Comparison of ENCODE assay signal across 19 cellular contexts in the genomic region with DNA sequence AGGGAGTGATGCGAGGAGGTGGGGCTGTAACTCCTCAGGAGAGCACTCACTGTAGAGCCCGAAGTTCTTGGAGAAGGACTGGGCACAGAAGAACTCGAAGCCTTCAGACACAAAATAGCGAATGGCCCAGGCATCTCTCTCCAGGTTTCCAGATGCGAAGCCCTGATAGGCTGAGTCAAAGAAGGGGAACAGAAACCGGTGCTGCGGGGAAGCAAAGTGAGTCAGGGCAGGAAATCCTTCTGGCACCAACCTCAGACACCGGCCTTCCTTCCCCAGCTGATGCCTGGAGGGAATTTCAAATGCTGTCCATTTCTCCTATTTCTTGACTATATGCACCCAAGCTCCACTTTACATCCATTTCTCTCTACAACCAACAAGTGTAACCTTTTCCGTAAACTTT. TPM values are rescaled to one million over a fixed set of nuclear protein-coding genes. Genes with fewer than 3 reads are reported as not detected.
DNase-seq lines count a peak whose midpoint lies in the region; ATAC-seq, FAIRE-seq and TF ChIP-seq lines count a peak whose summit lies in the region.
"Had no signal": no experiment of that assay in that cellular context is flagged by ENCODE, and none has a peak within 500 bp of the region (broad histone marks: within the 10 kb centered on the region; RNA-seq: fewer than 3 reads in every experiment).

No MANE protein-coding gene starts in this region.

- H3K4me3 ChIP-seq in PC-3 (ENCODE audit: low read length) (no peak overlapping the region), keratinocyte (ENCODE audit: control insufficient read depth in 2 of 3, extremely low read depth in 1 of 3, insufficient read depth in 2 of 3, low read depth in 1 of 3, low read length in 3 of 3) (no peak overlapping the region), left lung (no peak overlapping the region)

- peak; percentile 79 for FAIRE-seq in keratinocyte (lab: Jason Lieb, UNC)
- FAIRE-seq: HTR-8/SVneo had no signal

- DNase-seq in GDM1 (lab: John Stamatoyannopoulos, UW) = peak; percentile 32
- DNase-seq in PC-3 = peak; percentile 50
- no peak for DNase-seq in keratinocyte (ENCODE audit: low read depth, low spot score)
- no peak for DNase-seq in Right ventricle myocardium inferior (ENCODE audit: missing footprints)
- DNase-seq in left lung = no peak
- DNase-seq in putamen (ENCODE audit: low spot score) = no peak
- DNase-seq: activated B cell treated with CpG ODN at 0.5 μM for 24 hours; activated CD8-positive, alpha-beta memory T cell treated with anti-CD3 and anti-CD28 coated beads for 24 hours; COR-L47; effector memory CD4-positive, alpha-beta T cell; NCI-H2029; NCI-H524; stimulated activated CD4-positive, alpha-beta T cell treated with anti-CD3 and anti-CD28 coated beads, Interleukin-4, amount 100 ng/mL, for 1 hour had no signal

- intact Hi-C loops in PC-3 (cut with micrococcal nuclease) = no loop called here
- intact Hi-C loops in Right ventricle myocardium inferior (cut with DNase I) = no loop called here
- intact Hi-C loops in left lung (cut with DNase I) = no loop called here

- dilution Hi-C loops in keratinocyte (cut with MboI; ENCODE audit: extremely low pct_ligation_motif_present, low sequenced_read_pairs) = no loop called here

- BruUV-seq in PC-3 (replicated peaks; lab: Mats Ljungman, UMichigan) = no TSS peak

- ATAC-seq in HG03342 (IDR thresholded peaks at IDR 0.05; ENCODE audit: unreplicated experiment) (peak; percentile 84), PC-3 (peak; percentile 57), HG03045 (IDR thresholded peaks at IDR 0.05; ENCODE audit: unreplicated experiment) (no peak), Right ventricle myocardium inferior (no peak), left lung (no peak)
- ATAC-seq: activated T-helper 17 cell treated with anti-CD3 and anti-CD28 coated beads, Interleukin-2, amount 50 U/mL, for 72 hours; left lobe of liver had no signal

- H3K79me2 ChIP-seq in PC-3 (ENCODE audit: low read length) (no peaks in the 10 kb centered on the region), keratinocyte (ENCODE audit: control insufficient read depth, insufficient read depth, low read length) (no peaks in the 10 kb centered on the region)

- peaks cover 3% of the 10 kb centered on the region for H3K9me1 ChIP-seq in keratinocyte (ENCODE audit: control insufficient read depth, extremely low read depth, insufficient read depth, low read length)

- H3K36me3 ChIP-seq in PC-3 (ENCODE audit: low read depth, low read length) (peaks cover 28% of the 10 kb centered on the region; the same call in 1 of the 2 replicates), keratinocyte (ENCODE audit: control insufficient read depth in 2 of 2, extremely low read depth in 1 of 2, insufficient read depth in 2 of 2, low read length in 2 of 2) (peaks cover 24 to 25% of the 10 kb centered on the region in 2 experiments), left lung (peaks cover 0 to 80% of the 10 kb centered on the region in 2 donors)

- H3K9ac ChIP-seq in PC-3 (ENCODE audit: low read length) (no peak overlapping the region), keratinocyte (ENCODE audit: control insufficient read depth, extremely low read depth, insufficient read depth, low read length) (no peak overlapping the region)
- H3K9ac ChIP-seq: parathyroid adenoma had no signal

- POLR2A ChIA-PET in PC-3 (lab: Charles Lee; ENCODE audit: unreplicated experiment) = no interaction called here

- H3K27me3 ChIP-seq in PC-3 (ENCODE audit: low read length) (no peaks in the 10 kb centered on the region), keratinocyte (ENCODE audit: control insufficient read depth, extremely low read depth, insufficient read depth, low read length) (no peaks in the 10 kb centered on the region), left lung (no peaks in the 10 kb centered on the region)

- no peaks in the 10 kb centered on the region for H3F3A ChIP-seq in PC-3 (ENCODE audit: low read length, unreplicated experiment)

- CTCF ChIA-PET in PC-3 (lab: Charles Lee) = no interaction called here

- TF ChIP-seq CTCF in PC-3 (conservative IDR thresholded peaks at IDR 0.05; ENCODE audit: low read depth, low read length) = no peak
- no peak for TF ChIP-seq CTCF in keratinocyte (optimal IDR thresholded peaks at IDR 0.05 in 1 of 3, IDR thresholded peaks at IDR 0.05 in 1 of 3, conservative IDR thresholded peaks at IDR 0.05 in 1 of 3; ENCODE audit: extremely low read depth in 1 of 3, insufficient read depth in 2 of 3, low read length in 3 of 3)
- no peak for TF ChIP-seq CTCF in left lung (IDR thresholded peaks at IDR 0.05)

- no peaks in the 10 kb centered on the region for H4K20me1 ChIP-seq in PC-3 (ENCODE audit: low read length)
- no peaks in the 10 kb centered on the region for H4K20me1 ChIP-seq in keratinocyte (ENCODE audit: control insufficient read depth, extremely low read depth, insufficient read depth, low read length)

- H3K9me2 ChIP-seq in PC-3 (replicated peaks; ENCODE audit: low read length) = no peaks in the 10 kb centered on the region

- H3K4me1 ChIP-seq in PC-3 (ENCODE audit: insufficient read depth, low read length) = peaks cover 10% of the 10 kb centered on the region; the same call in 1 of the 2 replicates
- H3K4me1 ChIP-seq in keratinocyte (ENCODE audit: control insufficient read depth, extremely low read depth, insufficient read depth, low read length) = peaks cover 6% of the 10 kb centered on the region
- no peaks in the 10 kb centered on the region for H3K4me1 ChIP-seq in left lung
- H3K4me1 ChIP-seq: parathyroid adenoma had no signal

- H3K9me3 ChIP-seq in PC-3 (ENCODE audit: low read length) (no peaks in the 10 kb centered on the region), keratinocyte (ENCODE audit: control insufficient read depth, low read depth, low read length) (no peaks in the 10 kb centered on the region), left lung (no peaks in the 10 kb centered on the region)

- H3K4me2 ChIP-seq in PC-3 (ENCODE audit: low read length) (0 out of 2 replicates have a peak overlapping the region, but pooled peaks have one; percentile 22), keratinocyte (ENCODE audit: control insufficient read depth, extremely low read depth, insufficient read depth, low read depth, low read length) (no peak overlapping the region)

- H2AFZ ChIP-seq in PC-3 (ENCODE audit: low read length) (no peak overlapping the region), keratinocyte (ENCODE audit: control insufficient read depth, low read length) (no peak overlapping the region)
- H2AFZ ChIP-seq: parathyroid adenoma had no signal

- H3K27ac ChIP-seq in PC-3 (ENCODE audit: low read length) (no peak overlapping the region), keratinocyte (ENCODE audit: control insufficient read depth, insufficient read depth, low read length) (no peak overlapping the region), left lung (no peak overlapping the region)
- H3K27ac ChIP-seq: parathyroid adenoma had no signal

RNA-seq across cellular contexts. Expression of a gene that starts 26.8 kb away (rescaled TPM):
- total RNA-seq in PC-3 (2014; rRNA removed) (27.4 and 32.6 TPM in 2 replicates), Right ventricle myocardium inferior (507 TPM), left lung (10 to 100 TPM; 28.0 to 32.4 TPM)
- polyA plus RNA-seq in keratinocyte = 27.0 to 33.3 TPM (median 30.9 TPM) in 3 replicates
- polyA plus RNA-seq in keratinocyte (2011; ENCODE audit: low read depth) = 25.9 TPM
- 21.4 and 34.2 TPM in 2 replicates for polyA plus RNA-seq in keratinocyte (2011; cell fraction: cytosol; rRNA removed)
- polyA plus RNA-seq in keratinocyte (2011; cell fraction: nucleus; rRNA removed) = 30.0 and 37.8 TPM in 2 replicates
- polyA plus RNA-seq in keratinocyte (2012; ENCODE audit: low replicate concordance) = 28.3 and 48.5 TPM in 2 replicates
- 21.7 to 25.8 TPM (median 24.0 TPM) in 3 replicates for polyA minus RNA-seq in keratinocyte
- polyA minus RNA-seq in keratinocyte (2011; cell fraction: cytosol; rRNA and poly(A)+ RNA removed) = 16.3 TPM
- polyA minus RNA-seq in keratinocyte (2011; cell fraction: nucleus; rRNA and poly(A)+ RNA removed) = 14.7 and 16.8 TPM in 2 replicates

Comparison
In these comparisons a context has a peak if more than half of its experiments do, and no peak if none do; other contexts are left out.
1. DNase-seq: peak in GDM1 (single experiment) and PC-3 (single experiment); none in keratinocyte (single experiment), Right ventricle myocardium inferior (single experiment), left lung (0 of 2) and putamen (single experiment).
2. ATAC-seq: peak in HG03342 (single experiment) and PC-3 (single experiment); none in HG03045 (single experiment), Right ventricle myocardium inferior (single experiment) and left lung (single experiment).
3. RNA of a gene that starts 26.8 kb away (total RNA-seq): 507 TPM in Right ventricle myocardium inferior (single experiment); 27.4 to 32.6 TPM in PC-3 and 28.0 to 32.4 TPM in left lung; every median in the first group is over 10 times any median in the second.